Comparison of ENCODE assay signal across 8 cellular contexts in genomic region chr1:92485374-92486250, GRCh38. TPM values are rescaled to one million over a fixed set of nuclear protein-coding genes. Genes with fewer than 3 reads are reported as not detected.
A peak's percentile ranks its signal among the peaks of the same experiment; 100 is the strongest.
DNase-seq lines count a peak whose midpoint lies in the region; ATAC-seq and TF ChIP-seq lines count a peak whose summit lies in the region.

No MANE protein-coding gene starts in this region.

- H3K27ac ChIP-seq in adrenal gland = no peak overlapping the region

- peaks cover 44 to 49% of the 10 kb centered on the region in 2 donors for H3K4me1 ChIP-seq in adrenal gland (replicated peaks in 1 of 2)

- H3K36me3 ChIP-seq in adrenal gland (replicated peaks in 1 of 2) = no peaks in the 10 kb centered on the region

- ATAC-seq in GM21786 (IDR thresholded peaks at IDR 0.05; ENCODE audit: unreplicated experiment) = peak; percentile 41

- DNase-seq in GM03348 (ENCODE audit: low spot score) (peak; percentile 32), Kasumi-1 (lab: John Stamatoyannopoulos, UW) (peak; percentile 88 to 90), T-helper 1 cell (peak; percentile 63 to 91 (median 70)), adrenal gland (peak in 4 of 7 donors; percentile 23 to 31 (median 26)), islet precursor cell (peak; percentile 82), superior temporal gyrus (ENCODE audit: extremely low spot score) (no peak)
- DNase-seq in stimulated activated CD4-positive, alpha-beta T cell treated with anti-CD3 and anti-CD28 coated beads, Interleukin-4, amount 100 ng/mL, for 1 hour = peak; percentile 92

- TF ChIP-seq CTCF in adrenal gland (IDR thresholded peaks at IDR 0.05) = peak in 1 of 6 experiments; percentile 14

- H3K9me3 ChIP-seq in adrenal gland (replicated peaks in 1 of 3) = no peaks in the 10 kb centered on the region

- peaks cover 56% of the 10 kb centered on the region for H3K27me3 ChIP-seq in adrenal gland

- intact Hi-C loops in adrenal gland (cut with DNase I) = no loop called here

- 1 to 3% (median 2%) methylated on average over 28 to 82 of the region's 82 CpGs for WGBS in adrenal gland, 4 donors

- peak overlapping the region in 2 of 4 donors; percentile 32 to 62 for H3K4me3 ChIP-seq in adrenal gland

- TF ChIP-seq POLR2A in adrenal gland (IDR thresholded peaks at IDR 0.05) = no peak

RNA-seq across cellular contexts. Expression of gene GFI1, which starts 1.1 kb away (rescaled TPM):
- total RNA-seq in adrenal gland = under 1 TPM in 7 of 8 donors, not detected in 1; 0.11 to 0.93 (median 0.42) TPM
- polyA plus RNA-seq in adrenal gland = under 1 TPM; 0.29 to 0.40 (median 0.32) TPM
